In genomic region chr14:51020024-51020710, GRCh38 we compare ENCODE assay signal across 12 cellular contexts.
DNase-seq lines count a peak whose midpoint lies in the region; ATAC-seq and TF ChIP-seq lines count a peak whose summit lies in the region.
"Had no signal": no experiment of that assay in that cellular context is flagged by ENCODE, and none has a peak within 500 bp of the region (broad histone marks: within the 10 kb centered on the region; RNA-seq: fewer than 3 reads in every experiment).

No MANE protein-coding gene starts in this region.

- no peak for TF ChIP-seq POLR2A in prostate gland (IDR thresholded peaks at IDR 0.05)

- TF ChIP-seq CTCF in prostate gland (IDR thresholded peaks at IDR 0.05): no peak
- no peak for TF ChIP-seq CTCF in CD8-positive, alpha-beta T cell (IDR thresholded peaks at IDR 0.05)

- no peaks in the 10 kb centered on the region for H3K36me3 ChIP-seq in SJCRH30
- H3K36me3 ChIP-seq in prostate gland: no peaks in the 10 kb centered on the region
- no peaks in the 10 kb centered on the region for H3K36me3 ChIP-seq in CD8-positive, alpha-beta T cell (ENCODE audit: insufficient read depth, low read length)
- H3K36me3 ChIP-seq: upper lobe of left lung had no signal

- no peak overlapping the region for H3K27ac Mint-ChIP-seq in CD8-positive, alpha-beta T cell

- intact Hi-C loops in left cardiac atrium (cut with DNase I) (no loop called here), prostate gland (cut with DNase I) (loop anchor here (5.0 kb wide), 1 partner anchor 72 kb away; no protein-coding TSS in a partner anchor)
- intact Hi-C loops in CD8-positive, alpha-beta T cell (cut with DNase I, micrococcal nuclease): no loop called here

- CTCF ChIA-PET in CD8-positive, alpha-beta T cell (lab: Charles Lee): no interaction called here

- no peaks in the 10 kb centered on the region for H3K36me3 Mint-ChIP-seq in CD8-positive, alpha-beta T cell

- H3K4me1 ChIP-seq in SJCRH30: peaks cover 9% of the 10 kb centered on the region
- no peaks in the 10 kb centered on the region for H3K4me1 ChIP-seq in prostate gland (replicated peaks)
- H3K4me1 ChIP-seq in CD8-positive, alpha-beta T cell (ENCODE audit: insufficient read depth, low read length): no peaks in the 10 kb centered on the region
- H3K4me1 ChIP-seq: upper lobe of left lung had no signal

- H3K4me3 Mint-ChIP-seq in CD8-positive, alpha-beta T cell: no peak overlapping the region

- H3K27me3 ChIP-seq in SJCRH30 (no peaks in the 10 kb centered on the region), prostate gland (replicated peaks; ENCODE audit: insufficient read depth) (no peaks in the 10 kb centered on the region)
- H3K27me3 ChIP-seq in CD8-positive, alpha-beta T cell (ENCODE audit: insufficient read depth, low read length): no peaks in the 10 kb centered on the region
- H3K27me3 ChIP-seq: upper lobe of left lung had no signal

- H3K4me3 ChIP-seq in SJCRH30 (no peak overlapping the region), prostate gland (no peak overlapping the region)
- no peak overlapping the region for H3K4me3 ChIP-seq in CD8-positive, alpha-beta T cell (ENCODE audit: low read depth, low read length)
- H3K4me3 ChIP-seq: upper lobe of left lung had no signal

- 79% methylated on average over 11 of the region's 11 CpGs for WGBS in prostate gland

- H3K9me3 Mint-ChIP-seq in CD8-positive, alpha-beta T cell: no peaks in the 10 kb centered on the region

- peak overlapping the region; percentile 74 for H3K27ac ChIP-seq in SJCRH30
- H3K27ac ChIP-seq in prostate gland: no peak overlapping the region
- no peak overlapping the region for H3K27ac ChIP-seq in CD8-positive, alpha-beta T cell (ENCODE audit: low read depth, low read length)
- H3K27ac ChIP-seq: VCaP had no signal

- H3K27me3 Mint-ChIP-seq in CD8-positive, alpha-beta T cell (ENCODE audit: low read depth): peaks cover under 1% of the 10 kb centered on the region

- peak; percentile 25 to 68 for ATAC-seq in left cardiac atrium
- no peak for ATAC-seq in CD8-positive, alpha-beta T cell
- ATAC-seq: esophagus mucosa, PC-3 had no signal

- no peaks in the 10 kb centered on the region for H3K4me1 Mint-ChIP-seq in CD8-positive, alpha-beta T cell (ENCODE audit: low read depth)

- H3K9me3 ChIP-seq in SJCRH30 (replicated peaks) (no peaks in the 10 kb centered on the region), prostate gland (no peaks in the 10 kb centered on the region)
- no peaks in the 10 kb centered on the region for H3K9me3 ChIP-seq in CD8-positive, alpha-beta T cell (ENCODE audit: low read length)
- H3K9me3 ChIP-seq: upper lobe of left lung had no signal

- POLR2A ChIA-PET in CD8-positive, alpha-beta T cell (lab: Charles Lee): no interaction called here

- peak; percentile 59 for DNase-seq in Daoy (ENCODE audit: low read depth)
- peak; percentile 76 to 81 for DNase-seq in SJCRH30
- no peak for DNase-seq in left cardiac atrium
- DNase-seq in retina: peak; percentile 83
- no peak for DNase-seq in prostate gland (ENCODE audit: low spot score)
- DNase-seq in CD8-positive, alpha-beta T cell: no peak
- no peak for DNase-seq in dedifferentiated amniotic fluid mesenchymal stem cell (ENCODE audit: extremely low spot score)
- DNase-seq in SW 1271 (lab: John Stamatoyannopoulos, UW): no peak
- DNase-seq: PC-3, upper lobe of left lung had no signal

Comparison
In these comparisons a context has a peak if more than half of its experiments do, and no peak if none do; other contexts are left out.
1. DNase-seq: peak in Daoy (single experiment), SJCRH30 (2 of 2) and retina (single experiment); none in left cardiac atrium (single experiment), prostate gland (single experiment), CD8-positive, alpha-beta T cell (0 of 7), dedifferentiated amniotic fluid mesenchymal stem cell (single experiment) and SW 1271 (0 of 2).